8 cellular contexts compared by ENCODE assay signal in the genomic region with DNA sequence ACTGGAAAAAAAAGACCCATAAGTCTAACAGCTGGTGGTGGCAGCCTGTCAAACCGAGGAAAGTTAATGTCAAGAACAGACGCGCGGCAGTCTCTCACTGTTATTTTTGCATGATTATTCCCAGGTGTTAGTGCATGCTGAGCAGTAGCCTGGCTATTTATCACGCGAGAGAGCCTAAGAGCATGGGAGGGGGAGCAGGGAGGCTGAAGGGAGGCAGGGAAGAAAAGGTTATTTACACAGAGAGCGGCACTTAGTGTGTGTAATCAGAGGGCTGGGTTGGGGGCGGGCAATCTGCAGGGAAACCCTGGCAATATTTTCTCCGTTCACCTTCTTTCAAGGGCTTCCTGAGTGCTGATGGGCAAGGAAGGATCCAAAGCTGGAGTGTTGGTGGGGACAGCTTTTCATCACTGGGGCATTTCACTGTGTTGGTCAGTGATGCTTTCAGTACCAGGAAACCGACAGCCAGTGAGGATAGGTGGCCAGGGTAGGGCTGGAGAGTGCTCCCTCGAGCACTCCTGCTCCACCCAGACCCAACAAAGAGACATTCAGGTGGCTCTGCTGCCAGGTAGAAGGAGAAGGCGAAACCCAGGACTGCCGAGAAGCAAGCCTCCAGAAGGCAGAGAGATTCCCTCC. TPM values are rescaled to one million over a fixed set of nuclear protein-coding genes. Genes with fewer than 3 reads are reported as not detected.
DNase-seq lines count a peak whose midpoint lies in the region; ATAC-seq, FAIRE-seq and TF ChIP-seq lines count a peak whose summit lies in the region.

No MANE protein-coding gene starts in this region.

- ATAC-seq in pancreas: peak; percentile 88 to 92 (median 92)
- ATAC-seq in GM19395 (IDR thresholded peaks at IDR 0.05; ENCODE audit: unreplicated experiment): no peak

- no peaks in the 10 kb centered on the region for H3K36me3 ChIP-seq in pancreas
- no peaks in the 10 kb centered on the region for H3K36me3 ChIP-seq in prostate gland

- H3K27ac ChIP-seq in pancreas (peak overlapping the region; percentile 37 to 73 (median 56)), prostate gland (no peak overlapping the region)

- intact Hi-C loops in pancreas (cut with DNase I) (no loop called here), prostate gland (cut with DNase I) (no loop called here)

- H3K4me3 ChIP-seq in pancreas (peak overlapping the region in 2 of 4 donors; percentile 22 to 26), prostate gland (no peak overlapping the region)

- TF ChIP-seq POLR2A in prostate gland (IDR thresholded peaks at IDR 0.05): no peak

- H3K4me1 ChIP-seq in pancreas (peaks cover 16 to 34% (median 21%) of the 10 kb centered on the region in 3 donors), prostate gland (replicated peaks) (no peaks in the 10 kb centered on the region)

- TF ChIP-seq CTCF in pancreas (IDR thresholded peaks at IDR 0.05) (no peak), prostate gland (IDR thresholded peaks at IDR 0.05) (no peak)

- H3K9me3 ChIP-seq in pancreas: no peaks in the 10 kb centered on the region
- no peaks in the 10 kb centered on the region for H3K9me3 ChIP-seq in prostate gland

- H3K27me3 ChIP-seq in pancreas (no peaks in the 10 kb centered on the region), prostate gland (replicated peaks; ENCODE audit: insufficient read depth) (no peaks in the 10 kb centered on the region)

- peak; percentile 21 for DNase-seq in GM03348 (ENCODE audit: low spot score)
- peak; percentile 65 for DNase-seq in NCI-H510A treated with DMSO at 0.1 percent for 48 hours (lab: John Stamatoyannopoulos, UW)
- DNase-seq in fibroblast of gingiva (ENCODE audit: low read depth): peak; percentile 66
- DNase-seq in pancreas: peak in 5 of 6 donors; percentile 54 to 81 (median 62)
- DNase-seq in prostate gland (ENCODE audit: low spot score): no peak
- DNase-seq in SW480 (ENCODE audit: low spot score): no peak
- DNase-seq in middle frontal gyrus (ENCODE audit: extremely low spot score, low spot score): no peak

- FAIRE-seq in pancreas (lab: Jason Lieb, UNC): no peak

- WGBS in pancreas, 2 donors: 4 to 14% methylated on average over 13 of the region's 13 CpGs
- WGBS in prostate gland: 27% methylated on average over 13 of the region's 13 CpGs

RNA-seq across cellular contexts. Expression of a gene that starts 39.6 kb away (rescaled TPM):
- total RNA-seq in pancreas: 10 to 100 TPM in 5 of 6 donors, 1 to 10 TPM in 1; 9.3 to 21.6 (median 11.4) TPM
- polyA plus RNA-seq in pancreas: 10 to 100 TPM; 13.7 to 14.8 TPM
- 10 to 100 TPM; 22.6 to 25.3 TPM for total RNA-seq in prostate gland

Comparison
In these comparisons a context has a peak if more than half of its experiments do, and no peak if none do; other contexts are left out.
1. DNase-seq: peak in GM03348 (single experiment), NCI-H510A treated with DMSO at 0.1 percent for 48 hours (single experiment), fibroblast of gingiva (single experiment) and pancreas (5 of 6); none in prostate gland (single experiment), SW480 (single experiment) and middle frontal gyrus (single experiment).
2. H3K27ac ChIP-seq: peak in pancreas (4 of 4); none in prostate gland (0 of 2).